21 cellular contexts compared by ENCODE assay signal in the genomic region with DNA sequence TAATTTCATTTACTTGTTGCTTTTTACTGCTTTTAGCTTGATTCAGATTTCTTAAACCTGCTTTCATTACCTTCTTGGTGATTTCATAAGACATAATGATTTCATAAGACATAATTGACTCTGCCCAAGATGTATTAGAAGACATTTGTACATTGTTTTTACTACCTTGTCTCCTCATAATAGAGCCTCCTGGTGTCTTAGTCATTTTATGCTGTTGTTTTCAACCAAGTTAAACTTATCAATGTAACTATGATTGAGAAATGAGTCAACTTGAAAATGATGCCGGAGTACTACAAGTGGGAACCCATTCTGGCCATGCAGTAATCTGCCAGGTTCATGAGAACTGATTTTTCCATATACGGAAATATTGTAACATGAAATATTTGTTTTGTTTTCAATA.
"Had no signal": no experiment of that assay in that cellular context is flagged by ENCODE, and none has a peak within 500 bp of the region (broad histone marks: within the 10 kb centered on the region; RNA-seq: fewer than 3 reads in every experiment).

No MANE protein-coding gene starts in this region.

- FAIRE-seq: HepG2, RCC 7860 had no signal

- ATAC-seq: HepG2, SK-N-SH treated with all-trans-retinoic acid at 6 μM for 48 hours had no signal

- DNase-seq: IMR-90, Karpas-422, KG1, MM.1S, NCI-H1092 treated with DMSO at 0.1 percent for 48 hours, NCI-H1436, NCI-H187, NCI-H2029, NCI-H2081 treated with DMSO at 0.1 percent for 48 hours, NCI-H2171, NCI-H226, NCI-H446, NCI-H510A, NCI-H524 treated with DMSO at 0.1 percent for 48 hours, NCI-H69, NCI-H774, RPMI8226, SHP77 had no signal
